12 cellular contexts compared by ENCODE assay signal in the genomic region with DNA sequence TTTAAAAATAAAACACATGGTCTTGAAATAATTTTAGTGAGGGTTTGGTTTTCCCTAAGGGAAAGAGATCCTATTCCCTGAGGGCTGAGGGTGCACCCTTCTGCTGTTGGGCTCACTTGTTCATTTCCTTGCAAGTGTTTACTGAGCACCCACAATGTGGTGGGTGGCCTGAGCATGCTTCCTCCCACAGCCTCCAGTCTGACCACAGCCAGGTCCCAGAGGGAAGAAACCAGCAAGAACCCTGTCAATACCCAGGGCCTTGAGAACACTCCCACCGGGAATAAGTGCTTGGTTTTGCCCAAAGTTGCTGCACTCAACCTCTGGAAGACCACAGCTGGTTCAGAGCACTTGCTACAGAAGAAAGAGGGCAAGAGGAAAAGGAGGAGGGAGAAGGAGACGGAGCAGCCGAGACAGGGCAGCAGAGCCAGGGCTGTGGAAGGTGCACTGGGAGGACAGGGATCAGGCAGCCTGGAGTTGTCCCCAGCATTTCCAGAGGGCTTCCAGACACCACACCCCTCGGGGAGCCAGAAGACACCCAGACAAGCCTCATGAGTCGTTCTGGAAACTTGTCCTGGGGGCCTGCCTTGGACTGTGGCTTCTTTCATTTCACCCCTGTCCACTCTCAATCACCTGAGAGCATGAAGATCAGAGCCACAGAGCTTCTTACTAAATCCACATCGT. TPM values are rescaled to one million over a fixed set of nuclear protein-coding genes. Genes with fewer than 3 reads are reported as not detected.
"Had no signal": no experiment of that assay in that cellular context is flagged by ENCODE, and none has a peak within 500 bp of the region (broad histone marks: within the 10 kb centered on the region; RNA-seq: fewer than 3 reads in every experiment).

No MANE protein-coding gene starts in this region.

- H3K4me3 ChIP-seq: mucosa of descending colon, vagina had no signal

- H3K36me3 ChIP-seq: vagina had no signal

- H3K27me3 ChIP-seq: vagina had no signal

- H3K9me3 ChIP-seq: mucosa of descending colon, vagina had no signal

- H3K27ac ChIP-seq: vagina had no signal

- H3K4me3 Mint-ChIP-seq: nephron had no signal

- H3K27ac Mint-ChIP-seq: nephron had no signal

- H3K9me3 Mint-ChIP-seq: nephron had no signal

- DNase-seq: activated CD4-positive, alpha-beta T cell treated with anti-CD3 and anti-CD28 coated beads, Interleukin-2, amount 50 U/mL, for 4 hours; activated gamma-delta T cell treated with Interleukin-2 at 50 U/mL for 16 hours; activated T-cell treated with anti-CD3 and anti-CD28 coated beads, Interleukin-2, amount 50 U/mL, for 48 hours; left cardiac atrium; mucosa of descending colon; stimulated activated CD4-positive, alpha-beta T cell treated with anti-CD3 and anti-CD28 coated beads, Interleukin-4, amount 100 ng/mL, for 1 hour; stimulated activated CD8-positive, alpha-beta memory T cell treated with anti-CD3 and anti-CD28 coated beads, Interleukin-4, amount 100 ng/mL, for 48 hours; stimulated activated naive CD8-positive, alpha-beta T cell treated with anti-CD3 and anti-CD28 coated beads, Interleukin-15, Interleukin-2, amounts not matched to agents 100 U/mL and 50 U/mL, for 24 hours had no signal

RNA-seq across cellular contexts. Expression of a gene that starts 14.3 kb away (rescaled TPM):
- total RNA-seq: lung microvascular endothelial cell; T-helper 2 cell treated with Interferon-gamma antibody and Interleukin-4, amounts not matched to agents 100 ng/mL and 5 ng/mL, for 36 hours had no signal
